In the genomic region with DNA sequence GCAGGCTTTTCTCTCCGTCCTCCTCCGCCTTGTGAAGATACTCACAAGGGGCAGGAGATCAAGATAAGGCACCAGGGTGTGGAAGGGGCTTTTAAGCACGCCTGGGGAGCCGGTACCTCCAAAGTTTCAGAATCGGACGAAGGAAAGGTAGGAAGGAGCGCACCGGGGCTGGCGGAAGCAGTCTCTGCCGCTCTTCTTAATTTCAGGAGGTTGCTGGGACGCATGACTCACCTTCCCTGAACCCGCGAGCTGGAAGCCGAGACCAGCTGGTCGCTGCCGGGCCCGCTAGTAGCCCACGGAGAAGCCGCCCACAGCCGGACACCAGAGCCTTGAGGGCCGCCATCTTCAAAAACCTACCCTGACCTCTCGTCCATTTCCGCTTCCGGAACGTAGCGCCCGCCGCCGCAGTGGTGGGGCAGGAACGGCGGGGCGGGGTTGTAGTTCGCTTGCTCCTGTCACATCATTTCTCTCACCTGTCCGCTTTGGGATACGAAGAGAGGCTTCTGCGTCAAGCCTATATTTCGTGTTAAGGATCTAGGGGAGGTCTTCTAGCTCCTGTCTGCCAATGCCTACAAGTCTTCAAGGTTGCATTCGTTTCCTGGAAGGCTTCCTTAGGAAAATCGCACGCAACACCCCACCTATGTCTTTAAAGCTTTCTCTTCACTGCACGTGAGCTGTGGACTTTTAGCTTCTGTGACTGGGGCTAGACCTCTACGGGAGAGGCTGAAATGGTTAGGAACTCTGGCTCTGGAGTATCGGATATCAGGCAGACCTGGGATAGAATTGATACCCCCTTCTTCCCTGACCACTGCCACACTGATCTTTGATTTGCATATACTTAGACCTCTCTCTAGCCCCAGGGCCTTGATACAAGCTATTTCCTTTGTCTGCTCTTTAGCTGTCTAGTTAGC, we compare ENCODE assay signal across 1 cellular context.
TF ChIP-seq lines count a peak whose summit lies in the region.

A gene (minus strand): TSS at position 355 of the 911 bp plus-strand sequence. CDS start 12 bp downstream, at position 343.

TF ChIP-seq in GM12878, 131 proteins besides CTCF, POLR2A, EP300 and RAD21 (continued from another document and continues in another):
- TF ChIP-seq, protein P1, sequence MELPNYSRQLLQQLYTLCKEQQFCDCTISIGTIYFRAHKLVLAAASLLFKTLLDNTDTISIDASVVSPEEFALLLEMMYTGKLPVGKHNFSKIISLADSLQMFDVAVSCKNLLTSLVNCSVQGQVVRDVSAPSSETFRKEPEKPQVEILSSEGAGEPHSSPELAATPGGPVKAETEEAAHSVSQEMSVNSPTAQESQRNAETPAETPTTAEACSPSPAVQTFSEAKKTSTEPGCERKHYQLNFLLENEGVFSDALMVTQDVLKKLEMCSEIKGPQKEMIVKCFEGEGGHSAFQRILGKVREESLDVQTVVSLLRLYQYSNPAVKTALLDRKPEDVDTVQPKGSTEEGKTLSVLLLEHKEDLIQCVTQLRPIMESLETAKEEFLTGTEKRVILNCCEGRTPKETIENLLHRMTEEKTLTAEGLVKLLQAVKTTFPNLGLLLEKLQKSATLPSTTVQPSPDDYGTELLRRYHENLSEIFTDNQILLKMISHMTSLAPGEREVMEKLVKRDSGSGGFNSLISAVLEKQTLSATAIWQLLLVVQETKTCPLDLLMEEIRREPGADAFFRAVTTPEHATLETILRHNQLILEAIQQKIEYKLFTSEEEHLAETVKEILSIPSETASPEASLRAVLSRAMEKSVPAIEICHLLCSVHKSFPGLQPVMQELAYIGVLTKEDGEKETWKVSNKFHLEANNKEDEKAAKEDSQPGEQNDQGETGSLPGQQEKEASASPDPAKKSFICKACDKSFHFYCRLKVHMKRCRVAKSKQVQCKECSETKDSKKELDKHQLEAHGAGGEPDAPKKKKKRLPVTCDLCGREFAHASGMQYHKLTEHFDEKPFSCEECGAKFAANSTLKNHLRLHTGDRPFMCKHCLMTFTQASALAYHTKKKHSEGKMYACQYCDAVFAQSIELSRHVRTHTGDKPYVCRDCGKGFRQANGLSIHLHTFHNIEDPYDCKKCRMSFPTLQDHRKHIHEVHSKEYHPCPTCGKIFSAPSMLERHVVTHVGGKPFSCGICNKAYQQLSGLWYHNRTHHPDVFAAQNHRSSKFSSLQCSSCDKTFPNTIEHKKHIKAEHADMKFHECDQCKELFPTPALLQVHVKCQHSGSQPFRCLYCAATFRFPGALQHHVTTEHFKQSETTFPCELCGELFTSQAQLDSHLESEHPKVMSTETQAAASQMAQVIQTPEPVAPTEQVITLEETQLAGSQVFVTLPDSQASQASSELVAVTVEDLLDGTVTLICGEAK (IDR thresholded peaks at IDR 0.05; ENCODE audit: borderline replicate concordance), result peak; percentile 95
- TF ChIP-seq, protein P2, sequence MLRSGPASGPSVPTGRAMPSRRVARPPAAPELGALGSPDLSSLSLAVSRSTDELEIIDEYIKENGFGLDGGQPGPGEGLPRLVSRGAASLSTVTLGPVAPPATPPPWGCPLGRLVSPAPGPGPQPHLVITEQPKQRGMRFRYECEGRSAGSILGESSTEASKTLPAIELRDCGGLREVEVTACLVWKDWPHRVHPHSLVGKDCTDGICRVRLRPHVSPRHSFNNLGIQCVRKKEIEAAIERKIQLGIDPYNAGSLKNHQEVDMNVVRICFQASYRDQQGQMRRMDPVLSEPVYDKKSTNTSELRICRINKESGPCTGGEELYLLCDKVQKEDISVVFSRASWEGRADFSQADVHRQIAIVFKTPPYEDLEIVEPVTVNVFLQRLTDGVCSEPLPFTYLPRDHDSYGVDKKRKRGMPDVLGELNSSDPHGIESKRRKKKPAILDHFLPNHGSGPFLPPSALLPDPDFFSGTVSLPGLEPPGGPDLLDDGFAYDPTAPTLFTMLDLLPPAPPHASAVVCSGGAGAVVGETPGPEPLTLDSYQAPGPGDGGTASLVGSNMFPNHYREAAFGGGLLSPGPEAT (IDR thresholded peaks at IDR 0.05; ENCODE audit: low read depth), result peak; percentile 90
- TF ChIP-seq CBX5 (IDR thresholded peaks at IDR 0.05; ENCODE audit: low read depth), result no peak
- peak; percentile 99 for TF ChIP-seq YY1 (IDR thresholded peaks at IDR 0.05; ENCODE audit: low read depth, low read length)
- TF ChIP-seq ASH2L (IDR thresholded peaks at IDR 0.05; ENCODE audit: borderline replicate concordance, low read depth), result peak; percentile 81; the same call in 1 of the 2 replicates
- TF ChIP-seq, protein P3, sequence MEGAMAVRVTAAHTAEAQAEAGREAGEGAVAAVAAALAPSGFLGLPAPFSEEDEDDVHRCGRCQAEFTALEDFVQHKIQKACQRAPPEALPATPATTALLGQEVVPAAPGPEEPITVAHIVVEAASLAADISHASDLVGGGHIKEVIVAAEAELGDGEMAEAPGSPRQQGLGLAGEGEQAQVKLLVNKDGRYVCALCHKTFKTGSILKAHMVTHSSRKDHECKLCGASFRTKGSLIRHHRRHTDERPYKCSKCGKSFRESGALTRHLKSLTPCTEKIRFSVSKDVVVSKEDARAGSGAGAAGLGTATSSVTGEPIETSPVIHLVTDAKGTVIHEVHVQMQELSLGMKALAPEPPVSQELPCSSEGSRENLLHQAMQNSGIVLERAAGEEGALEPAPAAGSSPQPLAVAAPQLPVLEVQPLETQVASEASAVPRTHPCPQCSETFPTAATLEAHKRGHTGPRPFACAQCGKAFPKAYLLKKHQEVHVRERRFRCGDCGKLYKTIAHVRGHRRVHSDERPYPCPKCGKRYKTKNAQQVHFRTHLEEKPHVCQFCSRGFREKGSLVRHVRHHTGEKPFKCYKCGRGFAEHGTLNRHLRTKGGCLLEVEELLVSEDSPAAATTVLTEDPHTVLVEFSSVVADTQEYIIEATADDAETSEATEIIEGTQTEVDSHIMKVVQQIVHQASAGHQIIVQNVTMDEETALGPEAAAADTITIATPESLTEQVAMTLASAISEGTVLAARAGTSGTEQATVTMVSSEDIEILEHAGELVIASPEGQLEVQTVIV (IDR thresholded peaks at IDR 0.05; ENCODE audit: borderline replicate concordance, partially characterized antibody), result peak; percentile 27
- TF ChIP-seq, protein P4, sequence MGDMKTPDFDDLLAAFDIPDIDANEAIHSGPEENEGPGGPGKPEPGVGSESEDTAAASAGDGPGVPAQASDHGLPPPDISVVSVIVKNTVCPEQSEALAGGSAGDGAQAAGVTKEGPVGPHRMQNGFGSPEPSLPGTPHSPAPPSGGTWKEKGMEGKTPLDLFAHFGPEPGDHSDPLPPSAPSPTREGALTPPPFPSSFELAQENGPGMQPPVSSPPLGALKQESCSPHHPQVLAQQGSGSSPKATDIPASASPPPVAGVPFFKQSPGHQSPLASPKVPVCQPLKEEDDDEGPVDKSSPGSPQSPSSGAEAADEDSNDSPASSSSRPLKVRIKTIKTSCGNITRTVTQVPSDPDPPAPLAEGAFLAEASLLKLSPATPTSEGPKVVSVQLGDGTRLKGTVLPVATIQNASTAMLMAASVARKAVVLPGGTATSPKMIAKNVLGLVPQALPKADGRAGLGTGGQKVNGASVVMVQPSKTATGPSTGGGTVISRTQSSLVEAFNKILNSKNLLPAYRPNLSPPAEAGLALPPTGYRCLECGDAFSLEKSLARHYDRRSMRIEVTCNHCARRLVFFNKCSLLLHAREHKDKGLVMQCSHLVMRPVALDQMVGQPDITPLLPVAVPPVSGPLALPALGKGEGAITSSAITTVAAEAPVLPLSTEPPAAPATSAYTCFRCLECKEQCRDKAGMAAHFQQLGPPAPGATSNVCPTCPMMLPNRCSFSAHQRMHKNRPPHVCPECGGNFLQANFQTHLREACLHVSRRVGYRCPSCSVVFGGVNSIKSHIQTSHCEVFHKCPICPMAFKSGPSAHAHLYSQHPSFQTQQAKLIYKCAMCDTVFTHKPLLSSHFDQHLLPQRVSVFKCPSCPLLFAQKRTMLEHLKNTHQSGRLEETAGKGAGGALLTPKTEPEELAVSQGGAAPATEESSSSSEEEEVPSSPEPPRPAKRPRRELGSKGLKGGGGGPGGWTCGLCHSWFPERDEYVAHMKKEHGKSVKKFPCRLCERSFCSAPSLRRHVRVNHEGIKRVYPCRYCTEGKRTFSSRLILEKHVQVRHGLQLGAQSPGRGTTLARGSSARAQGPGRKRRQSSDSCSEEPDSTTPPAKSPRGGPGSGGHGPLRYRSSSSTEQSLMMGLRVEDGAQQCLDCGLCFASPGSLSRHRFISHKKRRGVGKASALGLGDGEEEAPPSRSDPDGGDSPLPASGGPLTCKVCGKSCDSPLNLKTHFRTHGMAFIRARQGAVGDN (IDR thresholded peaks at IDR 0.05), result peak; percentile 70
- 0 out of 2 replicates have a peak, but pooled peaks have one; percentile 29 for TF ChIP-seq SREBF1 (IDR thresholded peaks at IDR 0.05; ENCODE audit: low read length)
- no peak for TF ChIP-seq ZZZ3 (IDR thresholded peaks at IDR 0.05; ENCODE audit: control insufficient read depth, insufficient read length, low read depth)
- TF ChIP-seq HDAC2 (IDR thresholded peaks at IDR 0.05), result no peak
- peak; percentile 51; the same call in 1 of the 2 replicates for TF ChIP-seq SMAD5 (IDR thresholded peaks at IDR 0.05; ENCODE audit: low read depth)
- TF ChIP-seq SPI1 (IDR thresholded peaks at IDR 0.05; ENCODE audit: borderline replicate concordance, insufficient read depth, low read depth, low read length), result peak; percentile 22; the same call in 1 of the 2 replicates
- TF ChIP-seq CREB1 (IDR thresholded peaks at IDR 0.05; ENCODE audit: low read depth), result peak; percentile 56
- TF ChIP-seq, protein P5, sequence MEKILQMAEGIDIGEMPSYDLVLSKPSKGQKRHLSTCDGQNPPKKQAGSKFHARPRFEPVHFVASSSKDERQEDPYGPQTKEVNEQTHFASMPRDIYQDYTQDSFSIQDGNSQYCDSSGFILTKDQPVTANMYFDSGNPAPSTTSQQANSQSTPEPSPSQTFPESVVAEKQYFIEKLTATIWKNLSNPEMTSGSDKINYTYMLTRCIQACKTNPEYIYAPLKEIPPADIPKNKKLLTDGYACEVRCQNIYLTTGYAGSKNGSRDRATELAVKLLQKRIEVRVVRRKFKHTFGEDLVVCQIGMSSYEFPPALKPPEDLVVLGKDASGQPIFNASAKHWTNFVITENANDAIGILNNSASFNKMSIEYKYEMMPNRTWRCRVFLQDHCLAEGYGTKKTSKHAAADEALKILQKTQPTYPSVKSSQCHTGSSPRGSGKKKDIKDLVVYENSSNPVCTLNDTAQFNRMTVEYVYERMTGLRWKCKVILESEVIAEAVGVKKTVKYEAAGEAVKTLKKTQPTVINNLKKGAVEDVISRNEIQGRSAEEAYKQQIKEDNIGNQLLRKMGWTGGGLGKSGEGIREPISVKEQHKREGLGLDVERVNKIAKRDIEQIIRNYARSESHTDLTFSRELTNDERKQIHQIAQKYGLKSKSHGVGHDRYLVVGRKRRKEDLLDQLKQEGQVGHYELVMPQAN (conservative IDR thresholded peaks at IDR 0.05), result peak; percentile 34; the same call in 1 of the 2 replicates
- no peak for TF ChIP-seq KDM1A (IDR thresholded peaks at IDR 0.05; ENCODE audit: borderline replicate concordance)
- peak; percentile 49; the same call in 1 of the 2 replicates for TF ChIP-seq NR2F1 (conservative IDR thresholded peaks at IDR 0.05)
- TF ChIP-seq EGR1 (IDR thresholded peaks at IDR 0.05; ENCODE audit: borderline replicate concordance in 1 of 2, low read depth in 2 of 2, low read length in 2 of 2), result 0 out of 3 replicates have a peak, but pooled peaks of 1 of the 2 experiments have one; percentile 20
- TF ChIP-seq SUZ12 (IDR thresholded peaks at IDR 0.05; ENCODE audit: unreplicated experiment), result no peak
- 0 out of 4 replicates have a peak, but pooled peaks of 1 of the 2 experiments have one; percentile 14 for TF ChIP-seq SRF (IDR thresholded peaks at IDR 0.05; ENCODE audit: low read depth in 2 of 2, low read length in 2 of 2)
- peak; percentile 36; the same call in 1 of the 2 replicates for TF ChIP-seq RB1 (IDR thresholded peaks at IDR 0.05; ENCODE audit: borderline replicate concordance)
- TF ChIP-seq YBX1 (IDR thresholded peaks at IDR 0.05), result no peak
- peak; percentile 92 for TF ChIP-seq TAF1 (IDR thresholded peaks at IDR 0.05; ENCODE audit: borderline replicate concordance, low read depth, low read length)
- TF ChIP-seq SIX5 (IDR thresholded peaks at IDR 0.05; ENCODE audit: low read depth, low read length, severe bottlenecking), result peak; percentile 42
- TF ChIP-seq GABPA (IDR thresholded peaks at IDR 0.05; ENCODE audit: low read depth), result peak; percentile 97
- peak; percentile 89 for TF ChIP-seq POLR2AphosphoS5 (IDR thresholded peaks at IDR 0.05; ENCODE audit: low read length)
- TF ChIP-seq SREBF2 (IDR thresholded peaks at IDR 0.05; ENCODE audit: low read length), result peak; percentile 60; the same call in 1 of the 2 replicates
- TF ChIP-seq, protein P6, sequence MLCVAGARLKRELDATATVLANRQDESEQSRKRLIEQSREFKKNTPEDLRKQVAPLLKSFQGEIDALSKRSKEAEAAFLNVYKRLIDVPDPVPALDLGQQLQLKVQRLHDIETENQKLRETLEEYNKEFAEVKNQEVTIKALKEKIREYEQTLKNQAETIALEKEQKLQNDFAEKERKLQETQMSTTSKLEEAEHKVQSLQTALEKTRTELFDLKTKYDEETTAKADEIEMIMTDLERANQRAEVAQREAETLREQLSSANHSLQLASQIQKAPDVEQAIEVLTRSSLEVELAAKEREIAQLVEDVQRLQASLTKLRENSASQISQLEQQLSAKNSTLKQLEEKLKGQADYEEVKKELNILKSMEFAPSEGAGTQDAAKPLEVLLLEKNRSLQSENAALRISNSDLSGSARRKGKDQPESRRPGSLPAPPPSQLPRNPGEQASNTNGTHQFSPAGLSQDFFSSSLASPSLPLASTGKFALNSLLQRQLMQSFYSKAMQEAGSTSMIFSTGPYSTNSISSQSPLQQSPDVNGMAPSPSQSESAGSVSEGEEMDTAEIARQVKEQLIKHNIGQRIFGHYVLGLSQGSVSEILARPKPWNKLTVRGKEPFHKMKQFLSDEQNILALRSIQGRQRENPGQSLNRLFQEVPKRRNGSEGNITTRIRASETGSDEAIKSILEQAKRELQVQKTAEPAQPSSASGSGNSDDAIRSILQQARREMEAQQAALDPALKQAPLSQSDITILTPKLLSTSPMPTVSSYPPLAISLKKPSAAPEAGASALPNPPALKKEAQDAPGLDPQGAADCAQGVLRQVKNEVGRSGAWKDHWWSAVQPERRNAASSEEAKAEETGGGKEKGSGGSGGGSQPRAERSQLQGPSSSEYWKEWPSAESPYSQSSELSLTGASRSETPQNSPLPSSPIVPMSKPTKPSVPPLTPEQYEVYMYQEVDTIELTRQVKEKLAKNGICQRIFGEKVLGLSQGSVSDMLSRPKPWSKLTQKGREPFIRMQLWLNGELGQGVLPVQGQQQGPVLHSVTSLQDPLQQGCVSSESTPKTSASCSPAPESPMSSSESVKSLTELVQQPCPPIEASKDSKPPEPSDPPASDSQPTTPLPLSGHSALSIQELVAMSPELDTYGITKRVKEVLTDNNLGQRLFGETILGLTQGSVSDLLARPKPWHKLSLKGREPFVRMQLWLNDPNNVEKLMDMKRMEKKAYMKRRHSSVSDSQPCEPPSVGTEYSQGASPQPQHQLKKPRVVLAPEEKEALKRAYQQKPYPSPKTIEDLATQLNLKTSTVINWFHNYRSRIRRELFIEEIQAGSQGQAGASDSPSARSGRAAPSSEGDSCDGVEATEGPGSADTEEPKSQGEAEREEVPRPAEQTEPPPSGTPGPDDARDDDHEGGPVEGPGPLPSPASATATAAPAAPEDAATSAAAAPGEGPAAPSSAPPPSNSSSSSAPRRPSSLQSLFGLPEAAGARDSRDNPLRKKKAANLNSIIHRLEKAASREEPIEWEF (IDR thresholded peaks at IDR 0.05; ENCODE audit: insufficient replicate concordance, low read depth, low read length), result no peak
- TF ChIP-seq TCF12 (IDR thresholded peaks at IDR 0.05; ENCODE audit: low read depth, low read length), result peak; percentile 16; the same call in 1 of the 2 replicates
- peak; percentile 42 for TF ChIP-seq CREM (IDR thresholded peaks at IDR 0.05; ENCODE audit: low read depth)
- no peak for TF ChIP-seq ESRRA (IDR thresholded peaks at IDR 0.05; ENCODE audit: low read length)
- peak; percentile 70; the same call in 1 of the 2 replicates for TF ChIP-seq MTA2 (IDR thresholded peaks at IDR 0.05; ENCODE audit: low read depth)
